12 cellular contexts compared by ENCODE assay signal in the genomic region with DNA sequence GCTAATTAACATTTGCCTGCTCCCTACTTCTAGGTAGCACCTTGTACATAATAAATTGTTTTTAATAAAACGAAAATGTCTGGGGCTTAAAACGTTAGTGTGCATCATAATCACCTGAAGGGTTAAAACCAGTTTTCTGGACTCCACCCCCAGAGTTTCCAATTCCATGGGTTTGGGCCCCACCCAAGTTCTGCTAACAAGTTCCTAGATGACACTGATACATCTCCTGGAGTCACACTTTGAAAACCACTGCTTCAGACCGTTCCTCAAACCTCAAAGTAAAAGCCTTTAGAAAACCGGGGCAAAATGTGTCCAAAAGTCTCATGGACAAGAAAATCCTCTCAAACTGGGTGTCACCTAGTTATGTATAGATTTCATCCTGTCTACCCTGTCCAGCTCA. TPM values are rescaled to one million over a fixed set of nuclear protein-coding genes. Genes with fewer than 3 reads are reported as not detected.
DNase-seq lines count a peak whose midpoint lies in the region; TF ChIP-seq lines count a peak whose summit lies in the region.
"Had no signal": no experiment of that assay in that cellular context is flagged by ENCODE, and none has a peak within 500 bp of the region (broad histone marks: within the 10 kb centered on the region; RNA-seq: fewer than 3 reads in every experiment).

No MANE protein-coding gene starts in this region.

- H3K36me3 ChIP-seq in SK-N-SH (replicated peaks in 1 of 2; ENCODE audit: control insufficient read depth in 1 of 2, insufficient read depth in 2 of 2, low read length in 1 of 2) (no peaks in the 10 kb centered on the region), esophagus squamous epithelium (no peaks in the 10 kb centered on the region), colonic mucosa (no peaks in the 10 kb centered on the region)

- H4K20me1 ChIP-seq in SK-N-SH (ENCODE audit: insufficient read depth) = no peaks in the 10 kb centered on the region

- POLR2A ChIA-PET in SK-N-SH (lab: Yijun Ruan, JAX) = no interaction called here

- peak; percentile 37 for DNase-seq in NCI-H2171 treated with DMSO at 0.1 percent for 48 hours (lab: John Stamatoyannopoulos, UW)
- no peak for DNase-seq in NCI-H2171 (lab: John Stamatoyannopoulos, UW)
- no peak for DNase-seq in SK-N-SH
- no peak for DNase-seq in esophagus squamous epithelium (lab: John Stamatoyannopoulos, UW)
- no peak for DNase-seq in colonic mucosa
- DNase-seq in hepatic stellate cell (ENCODE audit: low spot score) = no peak
- no peak for DNase-seq in caudate nucleus (lab: John Stamatoyannopoulos, UW)
- DNase-seq: activated CD8-positive, alpha-beta memory T cell treated with anti-CD3 and anti-CD28 coated beads, Interleukin-2, amount 50 U/mL, for 4 hours; anterior cingulate cortex; NCI-H2081; testis had no signal

- H3K9me3 ChIP-seq in SK-N-SH (no peaks in the 10 kb centered on the region), esophagus squamous epithelium (no peaks in the 10 kb centered on the region), colonic mucosa (no peaks in the 10 kb centered on the region)
- H3K9me3 ChIP-seq: testis had no signal

- peaks cover 33% of the 10 kb centered on the region for H3F3A ChIP-seq in SK-N-SH (replicated peaks; ENCODE audit: insufficient read depth)

- H3K27ac ChIP-seq in SK-N-SH (ENCODE audit: low read depth in 2 of 2, low read length in 1 of 2) = peak overlapping the region; percentile 97 to 98
- peak overlapping the region; percentile 33 to 81 (median 77) for H3K27ac ChIP-seq in esophagus squamous epithelium
- peak overlapping the region in 14 of 21 experiments; percentile 7 to 89 (median 68) for H3K27ac ChIP-seq in skin epidermis
- H3K27ac ChIP-seq in colonic mucosa = no peak overlapping the region
- no peak overlapping the region for H3K27ac ChIP-seq in caudate nucleus (ENCODE audit: low read depth, low read length)
- H3K27ac ChIP-seq: testis had no signal

- no peak for TF ChIP-seq RAD21 in SK-N-SH (IDR thresholded peaks at IDR 0.05; ENCODE audit: low read length)

- TF ChIP-seq EP300 in SK-N-SH (IDR thresholded peaks at IDR 0.05; ENCODE audit: borderline replicate concordance in 1 of 2, low read depth in 1 of 2, low read length in 1 of 2) = no peak

- H3K4me3 ChIP-seq in SK-N-SH (ENCODE audit: low read depth in 2 of 2, low read length in 1 of 2) = no peak overlapping the region; a peak in 1 of 4 replicates
- no peak overlapping the region for H3K4me3 ChIP-seq in esophagus squamous epithelium
- no peak overlapping the region for H3K4me3 ChIP-seq in skin epidermis
- no peak overlapping the region for H3K4me3 ChIP-seq in colonic mucosa
- H3K4me3 ChIP-seq: testis had no signal

- peak overlapping the region; percentile 72 for H3K9ac ChIP-seq in SK-N-SH
- H3K9ac ChIP-seq in colonic mucosa (ENCODE audit: low read depth in 2 of 2, low read length in 2 of 2) = no peak overlapping the region

- H3K4me2 ChIP-seq in SK-N-SH = peak overlapping the region; percentile 63

- intact Hi-C loops in esophagus squamous epithelium (cut with DNase I) (no loop called here), colonic mucosa (cut with DNase I) (no loop called here)

- no peak for TF ChIP-seq CTCF in SK-N-SH (IDR thresholded peaks at IDR 0.05)
- TF ChIP-seq CTCF in esophagus squamous epithelium (IDR thresholded peaks at IDR 0.05) = no peak
- no peak for TF ChIP-seq CTCF in colonic mucosa (IDR thresholded peaks at IDR 0.05)

- 66% methylated on average over 4 of the region's 4 CpGs for WGBS in SK-N-SH (ENCODE audit: low lambda C conversion rate)
- WGBS in esophagus squamous epithelium, 2 donors = 57 to 58% methylated on average over 3 to 4 of the region's 4 CpGs

- CTCF ChIA-PET in SK-N-SH (lab: Yijun Ruan, JAX) = interaction anchor here (1.0 to 2.0 kb wide), 6 partner anchors 8 to 151 kb away, joined by 3 to 8 read pairs (median 6); partner anchors contain the start of gene OSBPL3

- H2AFZ ChIP-seq in SK-N-SH (ENCODE audit: low read depth) = peak overlapping the region; percentile 54; the same call in 1 of the 2 replicates

- TF ChIP-seq POLR2A in esophagus squamous epithelium (IDR thresholded peaks at IDR 0.05) = no peak

- no peaks in the 10 kb centered on the region for H3K9me2 ChIP-seq in SK-N-SH

- H3K79me2 ChIP-seq in SK-N-SH (ENCODE audit: insufficient read depth) = peaks cover 99% of the 10 kb centered on the region

- peaks cover 21 to 30% of the 10 kb centered on the region in 2 experiments for H3K4me1 ChIP-seq in SK-N-SH (ENCODE audit: control insufficient read depth in 1 of 2, insufficient read depth in 2 of 2, low read depth in 1 of 2, low read length in 1 of 2)
- peaks cover 7 to 63% (median 36%) of the 10 kb centered on the region in 3 donors for H3K4me1 ChIP-seq in esophagus squamous epithelium
- H3K4me1 ChIP-seq in colonic mucosa = peaks cover 6% of the 10 kb centered on the region
- H3K4me1 ChIP-seq: testis had no signal

- H3K27me3 ChIP-seq in SK-N-SH (ENCODE audit: insufficient read depth) = no peaks in the 10 kb centered on the region
- no peaks in the 10 kb centered on the region for H3K27me3 ChIP-seq in esophagus squamous epithelium
- no peaks in the 10 kb centered on the region for H3K27me3 ChIP-seq in colonic mucosa
- H3K27me3 ChIP-seq: testis had no signal

TF ChIP-seq in SK-N-SH, 30 proteins besides CTCF, POLR2A, EP300 and RAD21:
- TF ChIP-seq ZBTB33 (IDR thresholded peaks at IDR 0.05; ENCODE audit: borderline replicate concordance, low read depth) (no peak), FOSL2 (IDR thresholded peaks at IDR 0.05; ENCODE audit: borderline replicate concordance, low read depth) (no peak), GATA2 (CRISPR knock-in tag; IDR thresholded peaks at IDR 0.05) (no peak), USF2 (IDR thresholded peaks at IDR 0.05; ENCODE audit: borderline replicate concordance, low read depth, low read length) (no peak), TAF1 (IDR thresholded peaks at IDR 0.05; ENCODE audit: borderline replicate concordance, low read depth, low read length) (0 out of 2 replicates have a peak, but pooled peaks have one; percentile 33), NFIC (IDR thresholded peaks at IDR 0.05; ENCODE audit: borderline replicate concordance) (no peak), SMC3 (IDR thresholded peaks at IDR 0.05; ENCODE audit: low read depth, low read length) (no peak), SIN3A (IDR thresholded peaks at IDR 0.05; ENCODE audit: borderline replicate concordance, low read depth, low read length) (no peak), JUND (IDR thresholded peaks at IDR 0.05) (no peak), POLR2AphosphoS5 (IDR thresholded peaks at IDR 0.05; ENCODE audit: low read depth, low read length) (peak; percentile 35; the same call in 1 of the 2 replicates), MAX (IDR thresholded peaks at IDR 0.05; ENCODE audit: low read depth) (no peak)
- TF ChIP-seq, protein P1, sequence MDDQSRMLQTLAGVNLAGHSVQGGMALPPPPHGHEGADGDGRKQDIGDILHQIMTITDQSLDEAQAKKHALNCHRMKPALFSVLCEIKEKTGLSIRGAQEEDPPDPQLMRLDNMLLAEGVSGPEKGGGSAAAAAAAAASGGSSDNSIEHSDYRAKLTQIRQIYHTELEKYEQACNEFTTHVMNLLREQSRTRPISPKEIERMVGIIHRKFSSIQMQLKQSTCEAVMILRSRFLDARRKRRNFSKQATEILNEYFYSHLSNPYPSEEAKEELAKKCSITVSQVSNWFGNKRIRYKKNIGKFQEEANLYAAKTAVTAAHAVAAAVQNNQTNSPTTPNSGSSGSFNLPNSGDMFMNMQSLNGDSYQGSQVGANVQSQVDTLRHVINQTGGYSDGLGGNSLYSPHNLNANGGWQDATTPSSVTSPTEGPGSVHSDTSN (IDR thresholded peaks at IDR 0.05) = peak; percentile 31; the same call in 1 of the 2 replicates

RNA-seq across cellular contexts. Expression of gene OSBPL3, which starts 9.3 kb away (rescaled TPM):
- 22.6 and 23.2 TPM in 2 replicates for polyA plus RNA-seq in SK-N-SH (2012; rRNA removed)
- 19.3 and 20.5 TPM in 2 replicates for polyA plus RNA-seq in SK-N-SH (2012; cell fraction: cytosol; rRNA removed)
- 53.0 and 90.2 TPM in 2 replicates for polyA plus RNA-seq in SK-N-SH (2012; cell fraction: nucleus; rRNA removed)
- total RNA-seq in esophagus squamous epithelium (10 to 100 TPM in 3 of 4 donors, 1 to 10 TPM in 1; 8.9 to 22.6 (median 13.7) TPM), colonic mucosa (10 to 100 TPM in 1 of 2 donors, 1 to 10 TPM in 1; 9.0 to 14.8 TPM)

Comparison
In these comparisons a context has a peak if more than half of its experiments do, and no peak if none do; other contexts are left out.
1. H3K27ac ChIP-seq: peak in SK-N-SH (2 of 2), esophagus squamous epithelium (4 of 4) and skin epidermis (14 of 21); none in colonic mucosa (single experiment) and caudate nucleus (single experiment).